In the genomic region with DNA sequence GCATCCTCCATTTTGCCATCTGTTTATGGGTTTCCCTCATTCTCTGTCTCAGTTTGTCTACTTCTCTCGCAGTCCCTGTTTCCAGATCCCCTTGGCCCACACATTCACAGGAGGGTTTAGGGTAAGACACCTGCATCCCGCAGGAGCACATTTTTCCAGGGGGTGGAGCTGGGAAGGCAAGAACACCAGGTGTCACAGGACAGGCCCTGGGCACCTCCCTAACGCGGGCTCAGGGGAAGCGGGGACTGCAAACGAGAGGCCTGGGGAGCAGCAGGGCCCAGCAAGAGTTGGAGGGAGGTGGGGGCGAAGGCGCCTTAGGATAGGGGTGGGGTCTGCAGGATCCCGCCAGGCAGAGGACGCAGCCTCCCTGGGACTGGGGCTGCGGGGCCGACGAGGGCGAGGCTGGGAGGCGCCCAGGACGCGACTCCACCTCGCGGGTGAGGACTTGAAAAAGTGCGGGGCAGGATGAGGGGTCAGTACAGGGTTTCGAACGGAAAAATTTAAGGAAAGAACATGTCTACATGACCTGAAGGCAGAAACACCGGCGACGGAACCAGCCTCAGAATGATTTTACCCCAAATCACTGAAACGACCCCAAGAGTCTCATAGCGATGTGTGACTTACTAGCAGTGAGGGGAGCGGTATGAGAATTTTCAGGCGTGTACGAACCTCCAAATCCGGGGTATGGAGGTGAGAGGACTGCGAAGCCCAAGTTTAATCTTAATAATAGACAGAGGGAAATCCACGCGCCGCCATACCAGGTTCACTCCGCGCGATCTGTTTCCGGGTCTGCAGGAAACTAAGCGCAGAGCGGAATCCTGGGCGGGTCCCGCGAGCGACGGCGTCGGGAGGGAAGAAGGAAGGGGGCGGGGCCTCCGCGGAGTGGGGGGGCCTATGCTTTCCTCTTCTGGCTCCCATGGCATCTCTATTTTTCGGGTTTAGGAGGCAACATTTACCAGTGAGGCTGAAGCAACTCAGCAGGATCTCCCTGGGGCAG, we compare ENCODE assay signal across 8 cellular contexts. TPM values are rescaled to one million over a fixed set of nuclear protein-coding genes. Genes with fewer than 3 reads are reported as not detected.
DNase-seq lines count a peak whose midpoint lies in the region; ATAC-seq and TF ChIP-seq lines count a peak whose summit lies in the region.

No MANE protein-coding gene starts in this region.

- intact Hi-C loops in cardiac septum (cut with DNase I) = no loop called here
- intact Hi-C loops in ascending aorta (cut with DNase I) = no loop called here

- peaks cover 52% of the 10 kb centered on the region for H3K9me3 Mint-ChIP-seq in activated T-cell treated with anti-CD3 and anti-CD28 coated beads, Interleukin-2, amount 50 U/mL, for 4 hours

- POLR2A ChIA-PET in GM10248 (lab: Yijun Ruan, JAX) = no interaction called here

- peak overlapping the region; percentile 19 for H3K4me3 Mint-ChIP-seq in activated T-cell treated with anti-CD3 and anti-CD28 coated beads, Interleukin-2, amount 50 U/mL, for 4 hours

- no peaks in the 10 kb centered on the region for H3K4me1 Mint-ChIP-seq in activated T-cell treated with anti-CD3 and anti-CD28 coated beads, Interleukin-2, amount 50 U/mL, for 4 hours (ENCODE audit: low read depth)

- no peak overlapping the region for H3K27ac ChIP-seq in ascending aorta

- no peak for ATAC-seq in activated T-cell treated with anti-CD3 and anti-CD28 coated beads, Interleukin-2, amount 50 U/mL, for 4 hours

- H3K4me1 ChIP-seq in ascending aorta = no peaks in the 10 kb centered on the region

- H3K4me3 ChIP-seq in ascending aorta = no peak overlapping the region

- H3K9me3 ChIP-seq in ascending aorta = peaks cover 8% of the 10 kb centered on the region in 2 donors

- DNase-seq in GM10248 (ENCODE audit: extremely low spot score) (peak; percentile 40), cardiac septum (ENCODE audit: low spot score) (peak; percentile 79), putamen (ENCODE audit: low spot score) (peak; percentile 42), NCI-H524 treated with DMSO at 0.1 percent for 48 hours (lab: John Stamatoyannopoulos, UW) (no peak), ascending aorta (ENCODE audit: low spot score in 2 of 2) (no peak), SHP77 treated with DMSO at 0.1 percent for 48 hours (lab: John Stamatoyannopoulos, UW) (no peak)
- no peak for DNase-seq in activated T-cell treated with anti-CD3 and anti-CD28 coated beads, Interleukin-2, amount 50 U/mL, for 4 hours
- no peak for DNase-seq in stimulated activated CD4-positive, alpha-beta T cell treated with anti-CD3 and anti-CD28 coated beads, Interleukin-2, amount 100 ng/mL, for 48 hours

- H3K36me3 ChIP-seq in ascending aorta = no peaks in the 10 kb centered on the region

- CTCF ChIA-PET in GM10248 (lab: Yijun Ruan, JAX) = no interaction called here

- peaks cover 17% of the 10 kb centered on the region for H3K27me3 Mint-ChIP-seq in activated T-cell treated with anti-CD3 and anti-CD28 coated beads, Interleukin-2, amount 50 U/mL, for 4 hours (ENCODE audit: low read depth)

- peaks cover 14% of the 10 kb centered on the region for H3K36me3 Mint-ChIP-seq in activated T-cell treated with anti-CD3 and anti-CD28 coated beads, Interleukin-2, amount 50 U/mL, for 4 hours (ENCODE audit: insufficient read depth)

- H3K27me3 ChIP-seq in ascending aorta = no peaks in the 10 kb centered on the region

- no peak for TF ChIP-seq CTCF in GM10248 (IDR thresholded peaks at IDR 0.05; ENCODE audit: control extremely low read depth, extremely low read depth, low read depth, missing control alignments)
- TF ChIP-seq CTCF in ascending aorta (IDR thresholded peaks at IDR 0.05) = no peak

RNA-seq across cellular contexts. Expression of gene ERVV-2, which starts 7.1 kb away (rescaled TPM):
- not detected for total RNA-seq in activated T-cell treated with anti-CD3 and anti-CD28 coated beads, Interleukin-2, amount 50 U/mL, for 4 hours
- not detected for total RNA-seq in cardiac septum
- not detected for total RNA-seq in ascending aorta

RNA-seq across cellular contexts. Expression of gene ERVV-1, which starts 23.7 kb away (rescaled TPM):
- not detected for total RNA-seq in activated T-cell treated with anti-CD3 and anti-CD28 coated beads, Interleukin-2, amount 50 U/mL, for 4 hours
- total RNA-seq in cardiac septum (not detected), ascending aorta (not detected)

Comparison
In these comparisons a context has a peak if more than half of its experiments do, and no peak if none do; other contexts are left out.
1. DNase-seq: peak in GM10248 (single experiment), cardiac septum (single experiment) and putamen (single experiment); none in activated T-cell treated with anti-CD3 and anti-CD28 coated beads, Interleukin-2, amount 50 U/mL, for 4 hours (single experiment), stimulated activated CD4-positive, alpha-beta T cell treated with anti-CD3 and anti-CD28 coated beads, Interleukin-2, amount 100 ng/mL, for 48 hours (0 of 2), NCI-H524 treated with DMSO at 0.1 percent for 48 hours (single experiment), ascending aorta (0 of 2) and SHP77 treated with DMSO at 0.1 percent for 48 hours (single experiment).